ENCODE assay signal across 9 cellular contexts in genomic region chr17:2354311-2354710, GRCh38.
"Had no signal": no experiment of that assay in that cellular context is flagged by ENCODE, and none has a peak within 500 bp of the region (broad histone marks: within the 10 kb centered on the region; RNA-seq: fewer than 3 reads in every experiment).

No MANE protein-coding gene starts in this region.

- H3K9me3 ChIP-seq: pancreas, sigmoid colon, spleen, upper lobe of right lung had no signal

- H3K27me3 ChIP-seq: dorsolateral prefrontal cortex, pancreas, sigmoid colon, spleen, upper lobe of right lung had no signal

- H3K4me3 ChIP-seq: dorsolateral prefrontal cortex, pancreas, sigmoid colon, spleen, upper lobe of right lung had no signal

- H3K9me3 Mint-ChIP-seq: stimulated activated naive CD8-positive, alpha-beta T cell treated with anti-CD3 and anti-CD28 coated beads, Interleukin-15, Interleukin-2, amounts not matched to agents 100 ng/mL and 50 ng/mL, for 24 hours had no signal

- ATAC-seq: upper lobe of right lung had no signal

- H3K36me3 ChIP-seq: pancreas, sigmoid colon, upper lobe of right lung had no signal

- H3K27ac Mint-ChIP-seq: stimulated activated naive CD8-positive, alpha-beta T cell treated with anti-CD3 and anti-CD28 coated beads, Interleukin-15, Interleukin-2, amounts not matched to agents 100 ng/mL and 50 ng/mL, for 24 hours had no signal

- H3K27ac ChIP-seq: dorsolateral prefrontal cortex, pancreas, sigmoid colon, upper lobe of right lung had no signal

- H3K4me1 ChIP-seq: pancreas, upper lobe of right lung had no signal

- H3K4me3 Mint-ChIP-seq: stimulated activated naive CD8-positive, alpha-beta T cell treated with anti-CD3 and anti-CD28 coated beads, Interleukin-15, Interleukin-2, amounts not matched to agents 100 ng/mL and 50 ng/mL, for 24 hours had no signal

- DNase-seq: activated CD4-positive, alpha-beta T cell treated with anti-CD3 and anti-CD28 coated beads for 1 hour; activated T-cell treated with anti-CD3 and anti-CD28 coated beads, Interleukin-2, amount 50 U/mL, for 1 hour; islet precursor cell; pancreas; sigmoid colon; upper lobe of right lung had no signal

- H3K27me3 Mint-ChIP-seq: stimulated activated naive CD8-positive, alpha-beta T cell treated with anti-CD3 and anti-CD28 coated beads, Interleukin-15, Interleukin-2, amounts not matched to agents 100 ng/mL and 50 ng/mL, for 24 hours had no signal
